In the genomic region with DNA sequence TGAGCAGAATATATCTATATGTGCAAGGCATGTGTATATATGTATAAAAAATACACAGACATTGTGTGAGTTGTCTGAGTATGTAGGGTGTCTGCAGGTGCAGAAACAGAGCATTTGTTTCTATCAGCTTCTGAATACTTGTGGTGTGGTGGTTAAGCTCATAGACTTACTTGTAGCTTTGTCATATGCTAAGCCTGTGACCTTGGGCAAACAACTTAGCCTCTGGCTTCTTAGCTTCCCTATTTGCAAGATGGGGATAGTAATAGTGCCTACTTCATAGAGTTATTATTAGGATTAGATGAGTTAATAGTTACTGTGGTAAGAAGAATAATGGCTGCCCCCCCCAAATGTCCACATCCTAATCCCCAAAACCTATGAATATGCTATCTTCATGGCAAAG, we compare ENCODE assay signal across 9 cellular contexts. TPM values are rescaled to one million over a fixed set of nuclear protein-coding genes. Genes with fewer than 3 reads are reported as not detected.
"Had no signal": no experiment of that assay in that cellular context is flagged by ENCODE, and none has a peak within 500 bp of the region (broad histone marks: within the 10 kb centered on the region; RNA-seq: fewer than 3 reads in every experiment).

No MANE protein-coding gene starts in this region.

- DNase-seq: GM23248, GOT3, H7, HFFc6, IMR-90 had no signal

- H3K4me3 ChIP-seq: GM23248, HAP-1, K562 had no signal

- H2AFZ ChIP-seq: GM23248 had no signal

- H3K27ac ChIP-seq: GM23248 had no signal

- H3K9ac ChIP-seq: GM23248 had no signal

- H3K9me3 ChIP-seq: HAP-1 had no signal

- H3K4me1 ChIP-seq: HAP-1 had no signal

- H3K36me3 ChIP-seq: HAP-1 had no signal

RNA-seq across cellular contexts. Expression of gene PAX2, which starts 28.2 kb away (rescaled TPM):
- total RNA-seq: GM23248, H4, HFFc6, HT-29, IMR-90, K562 had no signal
- polyA plus RNA-seq: GM23248, IMR-90, K562 had no signal
